ENCODE assay signal across 8 cellular contexts in the genomic region with DNA sequence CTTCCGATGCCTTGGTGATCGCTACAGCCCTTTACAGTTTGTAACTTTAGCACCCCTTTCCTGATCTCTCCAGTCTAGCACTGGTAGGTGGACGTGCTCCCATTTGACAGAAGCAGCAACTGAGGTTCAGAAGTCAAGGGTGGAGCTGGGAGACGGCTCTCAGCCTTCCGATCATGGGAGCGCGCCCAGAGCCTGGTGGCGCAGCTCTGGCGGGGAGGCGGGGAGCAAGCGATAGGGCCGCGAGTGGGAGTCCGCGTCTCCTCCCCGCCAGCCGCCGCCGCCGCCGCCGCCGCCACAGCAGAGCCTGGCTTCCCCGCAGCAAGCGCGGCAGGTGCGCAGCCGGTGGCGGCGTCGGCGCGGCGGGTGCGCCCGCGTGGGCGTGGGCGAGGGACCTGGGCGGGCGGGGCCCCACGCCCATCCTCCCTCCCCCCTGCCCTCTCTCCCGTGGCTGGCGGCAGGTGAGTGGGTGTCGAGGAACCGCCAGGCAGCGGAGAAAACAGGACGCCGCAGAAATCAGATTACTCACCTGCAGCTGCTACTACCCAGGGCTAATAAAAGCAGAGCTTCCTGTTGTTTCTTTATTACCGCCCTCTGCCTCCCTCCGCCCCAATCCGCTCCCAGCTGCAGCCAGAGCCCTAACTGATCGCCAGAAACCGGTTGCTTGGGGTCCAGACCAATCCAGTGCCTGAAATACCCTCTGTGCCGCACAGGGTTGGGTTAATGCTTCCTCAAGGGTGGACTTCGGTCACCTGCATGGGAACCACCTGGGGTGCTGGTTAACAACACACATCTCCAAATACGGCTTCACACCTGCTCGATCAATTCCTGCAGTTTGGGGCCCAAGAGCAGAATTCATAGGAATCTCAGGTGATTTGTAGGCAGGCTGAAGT.
DNase-seq lines count a peak whose midpoint lies in the region; ATAC-seq and TF ChIP-seq lines count a peak whose summit lies in the region.

No MANE protein-coding gene starts in this region.

- in situ Hi-C loops in GM13977 (cut with MboI; ENCODE audit: low pct_unique_long_range_greater_than_20kb, low sequenced_read_pairs, unreplicated experiment): no loop called here

- intact Hi-C loops in activated T-helper 1 cell treated with anti-CD3 and anti-CD28 coated beads, Interleukin-12 subunit alpha, Interleukin-12 subunit beta, Interleukin-2, Interleukin-4 antibody, amounts not matched to agents 30 ng/mL and 10 ng/mL and 1 ng/mL, durations not matched to agents 14 hours and 24 hours and 36 hours (cut with micrococcal nuclease): loop anchor here (1.0 to 2.0 kb wide), 6 partner anchors 15 to 251 kb away; a partner anchor contains a TSS
- intact Hi-C loops in left ventricle myocardium superior (cut with micrococcal nuclease) (no loop called here), CD14-positive monocyte (cut with micrococcal nuclease) (no loop called here)

- peak overlapping the region; percentile 67 for H3K4me3 Mint-ChIP-seq in activated T-helper 1 cell treated with anti-CD3 and anti-CD28 coated beads, Interleukin-12 subunit alpha, Interleukin-12 subunit beta, Interleukin-2, Interleukin-4 antibody, amounts not matched to agents 30 ng/mL and 10 ng/mL and 1 ng/mL, durations not matched to agents 14 hours and 24 hours and 36 hours
- H3K4me3 Mint-ChIP-seq in CD14-positive monocyte: peak overlapping the region in 1 of 2 donors; percentile 76

- no peak for TF ChIP-seq CTCF in GM13977 (IDR thresholded peaks at IDR 0.05; ENCODE audit: extremely low read depth, insufficient read depth, missing control alignments)
- no peak for TF ChIP-seq CTCF in CD14-positive monocyte (IDR thresholded peaks at IDR 0.05)

- ATAC-seq in HG03103 (IDR thresholded peaks at IDR 0.05; ENCODE audit: low read depth, unreplicated experiment): peak; percentile 58
- peak; percentile 70 for ATAC-seq in left ventricle myocardium superior
- ATAC-seq in GM19452 (IDR thresholded peaks at IDR 0.05; ENCODE audit: unreplicated experiment): no peak

- H3K4me1 Mint-ChIP-seq in activated T-helper 1 cell treated with anti-CD3 and anti-CD28 coated beads, Interleukin-12 subunit alpha, Interleukin-12 subunit beta, Interleukin-2, Interleukin-4 antibody, amounts not matched to agents 30 ng/mL and 10 ng/mL and 1 ng/mL, durations not matched to agents 14 hours and 24 hours and 36 hours (ENCODE audit: low read depth): peaks cover 72% of the 10 kb centered on the region
- no peaks in the 10 kb centered on the region for H3K4me1 Mint-ChIP-seq in CD14-positive monocyte

- no peaks in the 10 kb centered on the region for H3K27me3 Mint-ChIP-seq in activated T-helper 1 cell treated with anti-CD3 and anti-CD28 coated beads, Interleukin-12 subunit alpha, Interleukin-12 subunit beta, Interleukin-2, Interleukin-4 antibody, amounts not matched to agents 30 ng/mL and 10 ng/mL and 1 ng/mL, durations not matched to agents 14 hours and 24 hours and 36 hours (ENCODE audit: insufficient read depth)
- H3K27me3 Mint-ChIP-seq in CD14-positive monocyte (ENCODE audit: low read depth in 3 of 3): peaks cover 60 to 69% (median 67%) of the 10 kb centered on the region in 3 donors

- H3K27ac Mint-ChIP-seq in activated T-helper 1 cell treated with anti-CD3 and anti-CD28 coated beads, Interleukin-12 subunit alpha, Interleukin-12 subunit beta, Interleukin-2, Interleukin-4 antibody, amounts not matched to agents 30 ng/mL and 10 ng/mL and 1 ng/mL, durations not matched to agents 14 hours and 24 hours and 36 hours: peak overlapping the region; percentile 69
- peak overlapping the region in 1 of 7 donors; percentile 67 for H3K27ac Mint-ChIP-seq in CD14-positive monocyte

- peaks cover 8% of the 10 kb centered on the region for H3K36me3 Mint-ChIP-seq in activated T-helper 1 cell treated with anti-CD3 and anti-CD28 coated beads, Interleukin-12 subunit alpha, Interleukin-12 subunit beta, Interleukin-2, Interleukin-4 antibody, amounts not matched to agents 30 ng/mL and 10 ng/mL and 1 ng/mL, durations not matched to agents 14 hours and 24 hours and 36 hours (ENCODE audit: low read depth)
- no peaks in the 10 kb centered on the region for H3K36me3 Mint-ChIP-seq in CD14-positive monocyte

- peaks cover 3% of the 10 kb centered on the region for H3K9me3 Mint-ChIP-seq in activated T-helper 1 cell treated with anti-CD3 and anti-CD28 coated beads, Interleukin-12 subunit alpha, Interleukin-12 subunit beta, Interleukin-2, Interleukin-4 antibody, amounts not matched to agents 30 ng/mL and 10 ng/mL and 1 ng/mL, durations not matched to agents 14 hours and 24 hours and 36 hours
- H3K9me3 Mint-ChIP-seq in CD14-positive monocyte: peaks cover 0 to 13% (median 3%) of the 10 kb centered on the region in 7 donors

- peak; percentile 86 for DNase-seq in GM13977 (ENCODE audit: low spot score)
- DNase-seq in NCI-H82 (lab: John Stamatoyannopoulos, UW): peak; percentile 83
- DNase-seq in activated T-helper 1 cell treated with anti-CD3 and anti-CD28 coated beads, Interleukin-12 subunit alpha, Interleukin-12 subunit beta, Interleukin-2, Interleukin-4 antibody, amounts not matched to agents 30 ng/mL and 10 ng/mL and 1 ng/mL, durations not matched to agents 14 hours and 24 hours and 36 hours (ENCODE audit: low spot score): peak; percentile 55
- DNase-seq in left ventricle myocardium superior: peak; percentile 45
- DNase-seq in stimulated activated CD4-positive, alpha-beta T cell treated with anti-CD3 and anti-CD28 coated beads, Interleukin-12 subunit alpha, Interleukin-12 subunit beta, amount 100 ng/mL, for 4 hours: peak; percentile 69
- DNase-seq in CD14-positive monocyte (ENCODE audit: low spot score): no peak
